ENCODE assay signal across 9 cellular contexts in genomic region chr2:15058015-15058414, GRCh38.
DNase-seq lines count a peak whose midpoint lies in the region; ATAC-seq, FAIRE-seq and TF ChIP-seq lines count a peak whose summit lies in the region.
"Had no signal": no experiment of that assay in that cellular context is flagged by ENCODE, and none has a peak within 500 bp of the region (broad histone marks: within the 10 kb centered on the region; RNA-seq: fewer than 3 reads in every experiment).

No MANE protein-coding gene starts in this region.

- TF ChIP-seq CTCF in D721Med (IDR thresholded peaks at IDR 0.05; ENCODE audit: insufficient read depth, missing control alignments) = peak; percentile 29
- TF ChIP-seq CTCF in Loucy (conservative IDR thresholded peaks at IDR 0.05; ENCODE audit: low read length) = peak; percentile 74
- TF ChIP-seq CTCF in epithelial cell of proximal tubule (conservative IDR thresholded peaks at IDR 0.05; ENCODE audit: low read depth, low read length) = peak; percentile 50

- no peak for FAIRE-seq in D721Med (lab: Jason Lieb, UNC)

- no peaks in the 10 kb centered on the region for H4K20me1 ChIP-seq in Loucy (ENCODE audit: insufficient read depth, low read length, poor library complexity, severe bottlenecking)

- no peaks in the 10 kb centered on the region for H3K9me2 ChIP-seq in Loucy (replicated peaks; ENCODE audit: low read depth, low read length)

- no peaks in the 10 kb centered on the region for H3K36me3 ChIP-seq in Loucy (ENCODE audit: insufficient read depth, low read length)

- DNase-seq in D721Med (ENCODE audit: insufficient read length, low spot score) (no peak), epithelial cell of proximal tubule (ENCODE audit: low read depth) (no peak), NCI-H446 (lab: John Stamatoyannopoulos, UW) (no peak), AG20443 (ENCODE audit: low spot score) (no peak), cerebellar nuclear complex (lab: John Stamatoyannopoulos, UW) (no peak), DMS153 (lab: John Stamatoyannopoulos, UW) (no peak)
- DNase-seq: NCI-H524 treated with DMSO at 0.1 percent for 48 hours had no signal

- H3K4me2 ChIP-seq in Loucy (ENCODE audit: low read depth, low read length, poor library complexity, severe bottlenecking) = no peak overlapping the region

- H3K9me3 ChIP-seq in Loucy (ENCODE audit: insufficient read depth, low read depth, low read length) = no peaks in the 10 kb centered on the region

- H3K4me3 ChIP-seq in Loucy (ENCODE audit: low read length, poor library complexity, severe bottlenecking) (no peak overlapping the region), epithelial cell of proximal tubule (ENCODE audit: low read depth, low read length) (no peak overlapping the region)

- no peaks in the 10 kb centered on the region for H3K79me2 ChIP-seq in Loucy (ENCODE audit: insufficient read depth, low read length)

- no peak overlapping the region for H2AFZ ChIP-seq in Loucy (ENCODE audit: low read length)

- no peaks in the 10 kb centered on the region for H3F3A ChIP-seq in Loucy (ENCODE audit: low read depth)

- no peaks in the 10 kb centered on the region for H3K27me3 ChIP-seq in Loucy (ENCODE audit: insufficient read depth, low read length, poor library complexity, severe bottlenecking)

- H3K4me1 ChIP-seq in Loucy (ENCODE audit: insufficient read depth, low read length, poor library complexity, severe bottlenecking) = peaks cover 15% of the 10 kb centered on the region

- H3K9ac ChIP-seq in Loucy (ENCODE audit: low read depth, low read length, poor library complexity, severe bottlenecking) = no peak overlapping the region

- peak; percentile 68 for ATAC-seq in GM18907 (IDR thresholded peaks at IDR 0.05; ENCODE audit: unreplicated experiment)
